Comparison of ENCODE assay signal across 28 cellular contexts in the genomic region with DNA sequence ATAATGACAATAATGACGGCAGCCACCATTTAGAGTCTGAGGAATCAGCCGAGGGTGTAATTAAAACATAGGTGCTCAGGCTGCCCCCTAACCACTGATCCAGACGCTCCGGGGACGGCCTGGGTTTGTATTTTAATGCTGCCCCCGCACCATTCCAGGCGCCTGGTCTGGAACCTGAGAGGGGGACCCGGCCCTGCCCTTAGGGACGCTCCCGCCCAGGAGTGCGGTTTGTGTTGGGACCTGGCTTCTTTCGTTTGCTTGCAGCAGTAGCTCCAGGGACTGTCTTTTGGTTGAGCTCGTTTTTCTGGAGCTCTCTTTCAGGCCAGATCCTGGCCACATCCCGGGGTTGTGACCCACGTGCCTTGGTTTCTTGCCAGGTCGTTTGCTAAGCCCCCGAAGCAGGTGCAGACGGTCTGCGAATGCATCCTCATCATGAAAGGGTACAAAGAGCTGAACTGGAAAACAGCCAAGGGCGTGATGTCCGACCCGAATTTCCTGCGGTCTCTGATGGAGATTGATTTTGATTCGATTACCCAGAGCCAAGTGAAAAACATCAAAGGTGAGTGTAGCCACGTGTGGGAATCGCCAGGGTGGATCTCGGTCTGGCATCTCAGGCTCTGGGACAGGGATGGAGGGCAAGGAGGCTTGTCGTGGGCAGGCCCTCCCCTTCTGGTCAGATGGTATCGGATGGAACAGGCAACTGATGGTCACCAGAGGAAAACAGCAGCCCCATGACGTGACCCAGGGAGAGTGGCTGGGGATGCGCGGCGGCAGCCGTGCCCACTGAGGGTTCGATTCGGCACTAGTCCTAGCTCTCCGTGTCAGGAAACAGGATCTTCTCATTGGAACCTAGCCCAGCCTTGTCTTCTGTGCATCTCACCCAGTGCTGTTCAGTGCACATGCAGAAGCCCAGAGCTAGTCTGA.
DNase-seq lines count a peak whose midpoint lies in the region; TF ChIP-seq lines count a peak whose summit lies in the region.
"Had no signal": no experiment of that assay in that cellular context is flagged by ENCODE, and none has a peak within 500 bp of the region (broad histone marks: within the 10 kb centered on the region; RNA-seq: fewer than 3 reads in every experiment).

No MANE protein-coding gene starts in this region.

- H3K27me3 Mint-ChIP-seq in nephron (ENCODE audit: low read depth) (peaks cover 24% of the 10 kb centered on the region), mesothelial cell of epicardium (ENCODE audit: low read depth) (peaks cover 3% of the 10 kb centered on the region)
- H3K27me3 Mint-ChIP-seq: activated CD8-positive, alpha-beta memory T cell treated with anti-CD3 and anti-CD28 coated beads, Interleukin-2, amount 10 ng/mL, durations not matched to agents 7 days and 5 days; activated naive CD8-positive, alpha-beta T cell treated with anti-CD3 and anti-CD28 coated beads, Interleukin-2, amount 50 U/mL, for 24 hours; stimulated activated naive B cell treated with anti-CD40 and anti-IgM and Interleukin-4, amounts not matched to agents 10 μg/mL and 1 μg/mL and 100 μg/mL, for 72 hours had no signal

- DNase-seq in BE2C (peak; percentile 74), H7 (peak; percentile 36), SJCRH30 (peak; percentile 82), HK-2 (ENCODE audit: unreplicated experiment) (no peak), GM03348 (ENCODE audit: low spot score) (no peak), iPS-NIHi7 (ENCODE audit: extremely low spot score) (no peak), mesothelial cell of epicardium (ENCODE audit: low spot score in 2 of 2, unreplicated experiment in 2 of 2) (no peak)
- DNase-seq: activated CD4-positive, alpha-beta T cell treated with anti-CD3 and anti-CD28 coated beads, Interleukin-2, amount 50 U/mL, for 1 hour; activated CD8-positive, alpha-beta memory T cell treated with anti-CD3 and anti-CD28 coated beads, Interleukin-2, amount 10 ng/mL, durations not matched to agents 7 days and 5 days; activated naive CD8-positive, alpha-beta T cell treated with anti-CD3 and anti-CD28 coated beads, Interleukin-2, amount 50 U/mL, for 24 hours; activated T-cell treated with anti-CD3 and anti-CD28 coated beads, Interleukin-2, amount 50 U/mL, for 48 hours; Caco-2; cerebellar nuclear complex; EL; left ventricle myocardium inferior; naive thymus-derived CD8-positive, alpha-beta T cell; NCI-H1436; NCI-H2171; NCI-H524 treated with DMSO at 0.1 percent for 48 hours; ovary; stimulated activated CD4-positive, alpha-beta T cell treated with anti-CD3 and anti-CD28 coated beads, Interleukin-4, amount 100 ng/mL, for 4 hours; stimulated activated naive B cell treated with anti-CD40 and anti-IgM and Interleukin-4, amounts not matched to agents 10 μg/mL and 1 μg/mL and 100 μg/mL, for 72 hours had no signal

- no peak overlapping the region for H3K27ac ChIP-seq in SJCRH30
- H3K27ac ChIP-seq: ovary, right atrium auricular region, suprapubic skin had no signal

- H3K4me1 ChIP-seq in BE2C, result peaks cover 12% of the 10 kb centered on the region
- H3K4me1 ChIP-seq in SJCRH30, result peaks cover 13% of the 10 kb centered on the region
- H3K4me1 ChIP-seq: Caco-2, gastroesophageal sphincter, right atrium auricular region, suprapubic skin had no signal

- H3K9me3 ChIP-seq in BE2C (no peaks in the 10 kb centered on the region), SJCRH30 (replicated peaks) (no peaks in the 10 kb centered on the region)
- H3K9me3 ChIP-seq: Caco-2, gastroesophageal sphincter, left ventricle myocardium inferior, ovary, right atrium auricular region, suprapubic skin had no signal

- H3K4me3 ChIP-seq in BE2C (ENCODE audit: low read depth, low read length), result peak overlapping the region; percentile 51
- H3K4me3 ChIP-seq in H7 (ENCODE audit: insufficient read depth, low read depth, low read length), result no peak overlapping the region
- peak overlapping the region; percentile 44 for H3K4me3 ChIP-seq in SJCRH30
- H3K4me3 ChIP-seq: gastroesophageal sphincter, left ventricle myocardium inferior, ovary, right atrium auricular region, suprapubic skin had no signal

- H3K36me3 ChIP-seq in BE2C (no peaks in the 10 kb centered on the region), H7 (replicated peaks; ENCODE audit: control insufficient read depth, insufficient read depth, low read length) (no peaks in the 10 kb centered on the region), SJCRH30 (no peaks in the 10 kb centered on the region)
- H3K36me3 ChIP-seq: gastroesophageal sphincter, left ventricle myocardium inferior, ovary, right atrium auricular region, suprapubic skin had no signal

- H3K4me1 Mint-ChIP-seq in nephron (peaks cover 53% of the 10 kb centered on the region), mesothelial cell of epicardium (peaks cover 39% of the 10 kb centered on the region)
- H3K4me1 Mint-ChIP-seq: WTC11 had no signal

- no peaks in the 10 kb centered on the region for H3K36me3 Mint-ChIP-seq in nephron (ENCODE audit: low read depth)
- no peaks in the 10 kb centered on the region for H3K36me3 Mint-ChIP-seq in mesothelial cell of epicardium
- H3K36me3 Mint-ChIP-seq: activated CD8-positive, alpha-beta memory T cell treated with anti-CD3 and anti-CD28 coated beads, Interleukin-2, amount 10 ng/mL, durations not matched to agents 7 days and 5 days; naive thymus-derived CD8-positive, alpha-beta T cell; stimulated activated naive B cell treated with anti-CD40 and anti-IgM and Interleukin-4, amounts not matched to agents 10 μg/mL and 1 μg/mL and 100 μg/mL, for 72 hours had no signal

- TF ChIP-seq CTCF in BE2C (IDR thresholded peaks at IDR 0.05; ENCODE audit: low read depth, low read length) (no peak), nephron (IDR thresholded peaks at IDR 0.05; ENCODE audit: unreplicated experiment in 3 of 3) (no peak), mesothelial cell of epicardium (IDR thresholded peaks at IDR 0.05; ENCODE audit: unreplicated experiment) (no peak)

- no peaks in the 10 kb centered on the region for H3K27me3 ChIP-seq in BE2C
- H3K27me3 ChIP-seq in H7 (ENCODE audit: control insufficient read depth, insufficient read depth, low read length), result no peaks in the 10 kb centered on the region
- H3K27me3 ChIP-seq in SJCRH30, result no peaks in the 10 kb centered on the region
- H3K27me3 ChIP-seq: dorsolateral prefrontal cortex, ovary, right atrium auricular region had no signal

- H3K4me3 Mint-ChIP-seq in nephron (no peak overlapping the region), mesothelial cell of epicardium (no peak overlapping the region)
- H3K4me3 Mint-ChIP-seq: activated CD8-positive, alpha-beta memory T cell treated with anti-CD3 and anti-CD28 coated beads, Interleukin-2, amount 10 ng/mL, durations not matched to agents 7 days and 5 days; activated naive CD8-positive, alpha-beta T cell treated with anti-CD3 and anti-CD28 coated beads, Interleukin-2, amount 50 U/mL, for 24 hours; naive thymus-derived CD8-positive, alpha-beta T cell; stimulated activated naive B cell treated with anti-CD40 and anti-IgM and Interleukin-4, amounts not matched to agents 10 μg/mL and 1 μg/mL and 100 μg/mL, for 72 hours; WTC11 had no signal

- H3K27ac Mint-ChIP-seq in nephron, result peak overlapping the region; percentile 53 to 89 (median 81)
- no peak overlapping the region for H3K27ac Mint-ChIP-seq in mesothelial cell of epicardium
- H3K27ac Mint-ChIP-seq: activated CD8-positive, alpha-beta memory T cell treated with anti-CD3 and anti-CD28 coated beads, Interleukin-2, amount 10 ng/mL, durations not matched to agents 7 days and 5 days; activated naive CD8-positive, alpha-beta T cell treated with anti-CD3 and anti-CD28 coated beads, Interleukin-2, amount 50 U/mL, for 24 hours; stimulated activated naive B cell treated with anti-CD40 and anti-IgM and Interleukin-4, amounts not matched to agents 10 μg/mL and 1 μg/mL and 100 μg/mL, for 72 hours; WTC11 had no signal

- H3K9me3 Mint-ChIP-seq in nephron (no peaks in the 10 kb centered on the region), mesothelial cell of epicardium (no peaks in the 10 kb centered on the region)
- H3K9me3 Mint-ChIP-seq: activated naive CD8-positive, alpha-beta T cell treated with anti-CD3 and anti-CD28 coated beads, Interleukin-2, amount 50 U/mL, for 24 hours; naive thymus-derived CD8-positive, alpha-beta T cell; stimulated activated naive B cell treated with anti-CD40 and anti-IgM and Interleukin-4, amounts not matched to agents 10 μg/mL and 1 μg/mL and 100 μg/mL, for 72 hours had no signal

Comparison
In these comparisons a context has a peak if more than half of its experiments do, and no peak if none do; other contexts are left out.
1. DNase-seq: peak in BE2C (single experiment), H7 (single experiment) and SJCRH30 (2 of 2); none in HK-2 (single experiment), GM03348 (single experiment), iPS-NIHi7 (single experiment) and mesothelial cell of epicardium (0 of 2).